40 cellular contexts compared by ENCODE assay signal in the genomic region with DNA sequence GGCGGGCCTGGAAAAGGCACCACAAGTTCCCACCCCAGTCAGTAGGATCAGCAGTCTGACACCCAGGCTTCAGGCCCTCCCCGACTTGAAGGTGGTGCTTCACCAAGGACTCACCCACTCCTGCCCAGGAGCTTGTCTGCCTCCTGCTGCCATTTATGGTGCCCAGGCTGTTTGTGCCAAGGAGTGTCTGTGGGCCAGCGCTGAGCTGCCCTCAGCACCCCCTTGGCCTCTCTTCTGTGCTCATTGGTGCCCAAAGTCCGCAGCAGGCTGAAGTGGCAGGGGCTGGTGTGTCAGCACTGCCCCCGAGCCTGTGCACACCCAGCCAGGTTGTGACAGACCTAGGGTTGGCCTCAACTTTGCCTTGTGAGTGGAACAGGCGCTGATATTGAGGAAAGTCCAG.
"Had no signal": no experiment of that assay in that cellular context is flagged by ENCODE, and none has a peak within 500 bp of the region (broad histone marks: within the 10 kb centered on the region; RNA-seq: fewer than 3 reads in every experiment).

No MANE protein-coding gene starts in this region.

- ATAC-seq: body of pancreas, PC-3 had no signal

- H3K4me1 ChIP-seq: breast epithelium, Peyer's patch had no signal

- H3K27me3 ChIP-seq: body of pancreas, breast epithelium, MG63, Peyer's patch had no signal

- DNase-seq: activated B cell treated with CpG ODN at 0.5 μM for 24 hours; activated CD4-positive, alpha-beta memory T cell treated with anti-CD3 and anti-CD28 coated beads for 36 hours; activated CD4-positive, alpha-beta T cell treated with anti-CD3 and anti-CD28 coated beads for 4 hours; activated CD4-positive, alpha-beta T cell treated with anti-CD3 and anti-CD28 coated beads, Interleukin-2, amount 50 U/mL, for 1 hour; activated CD4-positive, CD25-positive, alpha-beta regulatory T cell treated with anti-CD3 and anti-CD28 coated beads, Interleukin-2, amount 50 U/mL, for 72 hours; activated CD8-positive, alpha-beta memory T cell treated with anti-CD3 and anti-CD28 coated beads, Interleukin-2, amount 50 U/mL, for 4 hours; activated effector memory CD4-positive, alpha-beta T cell treated with Interleukin-2 at 50 U/mL for 16 hours; activated naive CD4-positive, alpha-beta T cell; activated naive CD4-positive, alpha-beta T cell treated with anti-CD3 and anti-CD28 coated beads, Interleukin-2, amount 50 U/mL, for 16 hours; activated naive CD8-positive, alpha-beta T cell treated with anti-CD3 and anti-CD28 coated beads for 36 hours; activated T-cell treated with anti-CD3 and anti-CD28 coated beads for 4 hours; activated T-cell treated with anti-CD3 and anti-CD28 coated beads, Interleukin-2, amount 50 U/mL, for 48 hours; amniotic stem cell; body of pancreas; caudate nucleus; Kasumi-1; KBM-7; MG63; MV-4-11; NCI-H1092 treated with DMSO at 0.1 percent for 48 hours; NCI-H1417; NCI-H146; NCI-H187; NCI-H2029 treated with DMSO at 0.1 percent for 48 hours; NCI-H2107; NCI-H2171; NCI-H510A; NCI-H526; NCI-H748 treated with DMSO at 0.1 percent for 48 hours; NK-92 treated with Interleukin-12 subunit alpha and Interleukin-12 subunit beta, amount 100 ng/mL, for 24 hours; PC-3; Peyer's patch; RPMI8226; SW 1271; T-helper 1 cell; T-helper 2 cell; T-helper 9 cell had no signal

- H3K27ac ChIP-seq: body of pancreas, breast epithelium, Peyer's patch, VCaP had no signal

- H3K36me3 ChIP-seq: breast epithelium, MG63, Peyer's patch had no signal

- H3K9me3 ChIP-seq: body of pancreas, breast epithelium, MG63, Peyer's patch had no signal

- FAIRE-seq: astrocyte had no signal

- H3K4me3 ChIP-seq: body of pancreas, breast epithelium, MG63, Peyer's patch had no signal
